Comparison of ENCODE assay signal across 8 cellular contexts in genomic region chr16:4625617-4626159, GRCh38. TPM values are rescaled to one million over a fixed set of nuclear protein-coding genes. Genes with fewer than 3 reads are reported as not detected.
DNase-seq lines count a peak whose midpoint lies in the region; ATAC-seq lines count a peak whose summit lies in the region.

No MANE protein-coding gene starts in this region.

- no peaks in the 10 kb centered on the region for H3K9me3 Mint-ChIP-seq in stimulated activated naive CD8-positive, alpha-beta T cell treated with anti-CD3 and anti-CD28 coated beads, Interleukin-15, Interleukin-2, amounts not matched to agents 100 ng/mL and 50 ng/mL, for 24 hours
- no peaks in the 10 kb centered on the region for H3K9me3 Mint-ChIP-seq in activated naive CD4-positive, alpha-beta T cell treated with anti-CD3 and anti-CD28 coated beads, Interleukin-2, amount 50 U/mL, for 72 hours

- H3K4me3 ChIP-seq in iPS-18c (ENCODE audit: insufficient read depth, low read depth, low read length), result peak overlapping the region; percentile 93

- peaks cover 36% of the 10 kb centered on the region for H3K4me1 Mint-ChIP-seq in stimulated activated naive CD8-positive, alpha-beta T cell treated with anti-CD3 and anti-CD28 coated beads, Interleukin-15, Interleukin-2, amounts not matched to agents 100 ng/mL and 50 ng/mL, for 24 hours (ENCODE audit: low read depth)

- H3K4me3 Mint-ChIP-seq in stimulated activated naive CD8-positive, alpha-beta T cell treated with anti-CD3 and anti-CD28 coated beads, Interleukin-15, Interleukin-2, amounts not matched to agents 100 ng/mL and 50 ng/mL, for 24 hours, result peak overlapping the region; percentile 98

- no peaks in the 10 kb centered on the region for H3K27me3 Mint-ChIP-seq in stimulated activated naive CD8-positive, alpha-beta T cell treated with anti-CD3 and anti-CD28 coated beads, Interleukin-15, Interleukin-2, amounts not matched to agents 100 ng/mL and 50 ng/mL, for 24 hours

- H3K9me3 ChIP-seq in iPS-18c (ENCODE audit: control insufficient read depth, insufficient read depth, low read length), result no peaks in the 10 kb centered on the region

- peak overlapping the region; percentile 93 for H3K27ac ChIP-seq in substantia nigra (ENCODE audit: low read depth, low read length, poor library complexity, severe bottlenecking)

- H3K27ac Mint-ChIP-seq in stimulated activated naive CD8-positive, alpha-beta T cell treated with anti-CD3 and anti-CD28 coated beads, Interleukin-15, Interleukin-2, amounts not matched to agents 100 ng/mL and 50 ng/mL, for 24 hours, result peak overlapping the region; percentile 96
- peak overlapping the region; percentile 99 to 100 for H3K27ac Mint-ChIP-seq in activated naive CD4-positive, alpha-beta T cell treated with anti-CD3 and anti-CD28 coated beads, Interleukin-2, amount 50 U/mL, for 72 hours

- peaks cover 7% of the 10 kb centered on the region for H3K36me3 Mint-ChIP-seq in stimulated activated naive CD8-positive, alpha-beta T cell treated with anti-CD3 and anti-CD28 coated beads, Interleukin-15, Interleukin-2, amounts not matched to agents 100 ng/mL and 50 ng/mL, for 24 hours (ENCODE audit: low read depth)
- peaks cover 11 to 16% of the 10 kb centered on the region in 2 donors for H3K36me3 Mint-ChIP-seq in activated naive CD4-positive, alpha-beta T cell treated with anti-CD3 and anti-CD28 coated beads, Interleukin-2, amount 50 U/mL, for 72 hours

- DNase-seq in stimulated activated naive CD8-positive, alpha-beta T cell treated with anti-CD3 and anti-CD28 coated beads, Interleukin-15, Interleukin-2, amounts not matched to agents 100 U/mL and 50 U/mL, for 24 hours, result no peak
- DNase-seq in activated naive CD4-positive, alpha-beta T cell treated with anti-CD3 and anti-CD28 coated beads, Interleukin-2, amount 50 U/mL, for 72 hours (ENCODE audit: low spot score in 2 of 2), result no peak
- DNase-seq in substantia nigra (lab: John Stamatoyannopoulos, UW) (no peak), NCI-H128 (lab: John Stamatoyannopoulos, UW; ENCODE audit: unreplicated experiment) (no peak), dedifferentiated amniotic fluid mesenchymal stem cell (ENCODE audit: extremely low spot score) (no peak)

- no peak for ATAC-seq in stimulated activated naive CD8-positive, alpha-beta T cell treated with anti-CD3 and anti-CD28 coated beads, Interleukin-15, Interleukin-2, amounts not matched to agents 100 U/mL and 50 U/mL, for 24 hours
- no peak for ATAC-seq in activated naive CD4-positive, alpha-beta T cell treated with anti-CD3 and anti-CD28 coated beads, Interleukin-2, amount 50 U/mL, for 72 hours
- no peak for ATAC-seq in HG02798 (IDR thresholded peaks at IDR 0.05; ENCODE audit: poor library complexity, unreplicated experiment)

RNA-seq across cellular contexts. Expression of gene MGRN1, which starts 1.1 kb away (rescaled TPM):
- total RNA-seq in activated naive CD4-positive, alpha-beta T cell treated with anti-CD3 and anti-CD28 coated beads, Interleukin-2, amount 50 U/mL, for 72 hours, result 10 to 100 TPM; 46.9 to 76.4 TPM

RNA-seq across cellular contexts. Expression of gene UBALD1, which starts 11.0 kb away (rescaled TPM):
- total RNA-seq in activated naive CD4-positive, alpha-beta T cell treated with anti-CD3 and anti-CD28 coated beads, Interleukin-2, amount 50 U/mL, for 72 hours, result 10 to 100 TPM; 12.5 to 33.4 TPM
